8 cellular contexts compared by ENCODE assay signal in genomic region chr15:82197734-82198594, GRCh38.
DNase-seq lines count a peak whose midpoint lies in the region; ATAC-seq, FAIRE-seq and TF ChIP-seq lines count a peak whose summit lies in the region.

No MANE protein-coding gene starts in this region.

- FAIRE-seq in G401.6 (lab: Jason Lieb, UNC) (peak; percentile 51), pancreas (lab: Jason Lieb, UNC) (no peak), urothelium cell line (lab: Jason Lieb, UNC) (no peak)

- DNase-seq in KBM-7, result peak; percentile 86
- DNase-seq in SHP77 (lab: John Stamatoyannopoulos, UW), result peak; percentile 37 to 79
- peak; percentile 78 for DNase-seq in activated effector memory CD4-positive, alpha-beta T cell treated with anti-CD3 and anti-CD28 coated beads, Interleukin-2, amount 50 U/mL, for 16 hours
- DNase-seq in pancreas, result peak in 5 of 6 donors; percentile 30 to 69 (median 51)
- peak; percentile 56 for DNase-seq in urothelium cell line (ENCODE audit: low spot score)

- TF ChIP-seq CTCF in gastroesophageal sphincter (IDR thresholded peaks at IDR 0.05) (peak; percentile 64 to 81 (median 78)), pancreas (IDR thresholded peaks at IDR 0.05) (peak; percentile 63 to 74 (median 68))

- TF ChIP-seq EP300 in gastroesophageal sphincter (IDR thresholded peaks at IDR 0.05), result no peak

- H3K27me3 ChIP-seq in gastroesophageal sphincter, result no peaks in the 10 kb centered on the region
- H3K27me3 ChIP-seq in pancreas, result no peaks in the 10 kb centered on the region

- H3K36me3 ChIP-seq in gastroesophageal sphincter (no peaks in the 10 kb centered on the region), pancreas (no peaks in the 10 kb centered on the region)

- H3K4me3 ChIP-seq in gastroesophageal sphincter, result no peak overlapping the region
- H3K4me3 ChIP-seq in pancreas, result no peak overlapping the region

- intact Hi-C loops in pancreas (cut with DNase I), result no loop called here

- TF ChIP-seq POLR2A in gastroesophageal sphincter (IDR thresholded peaks at IDR 0.05), result no peak

- H3K27ac ChIP-seq in gastroesophageal sphincter, result no peak overlapping the region
- no peak overlapping the region for H3K27ac ChIP-seq in pancreas

- H3K9me3 ChIP-seq in gastroesophageal sphincter (no peaks in the 10 kb centered on the region), pancreas (no peaks in the 10 kb centered on the region)

- ATAC-seq in GM21717 (IDR thresholded peaks at IDR 0.05; ENCODE audit: unreplicated experiment), result peak; percentile 83
- ATAC-seq in gastroesophageal sphincter, result peak; percentile 89
- peak; percentile 79 to 97 (median 96) for ATAC-seq in pancreas

- 10 to 20% methylated on average over 3 to 6 of the region's 8 CpGs for WGBS in gastroesophageal sphincter (ENCODE audit: low coverage in 1 of 2), 2 donors
- 28 to 30% methylated on average over 8 of the region's 8 CpGs for WGBS in pancreas, 2 donors

- H3K4me1 ChIP-seq in gastroesophageal sphincter (no peaks in the 10 kb centered on the region), pancreas (no peaks in the 10 kb centered on the region)

- in situ Hi-C loops in KBM-7 (cut with MboI; ENCODE audit: low pct_unique_long_range_greater_than_20kb, low sequenced_read_pairs), result no loop called here
